ENCODE assay signal across 8 cellular contexts in the genomic region with DNA sequence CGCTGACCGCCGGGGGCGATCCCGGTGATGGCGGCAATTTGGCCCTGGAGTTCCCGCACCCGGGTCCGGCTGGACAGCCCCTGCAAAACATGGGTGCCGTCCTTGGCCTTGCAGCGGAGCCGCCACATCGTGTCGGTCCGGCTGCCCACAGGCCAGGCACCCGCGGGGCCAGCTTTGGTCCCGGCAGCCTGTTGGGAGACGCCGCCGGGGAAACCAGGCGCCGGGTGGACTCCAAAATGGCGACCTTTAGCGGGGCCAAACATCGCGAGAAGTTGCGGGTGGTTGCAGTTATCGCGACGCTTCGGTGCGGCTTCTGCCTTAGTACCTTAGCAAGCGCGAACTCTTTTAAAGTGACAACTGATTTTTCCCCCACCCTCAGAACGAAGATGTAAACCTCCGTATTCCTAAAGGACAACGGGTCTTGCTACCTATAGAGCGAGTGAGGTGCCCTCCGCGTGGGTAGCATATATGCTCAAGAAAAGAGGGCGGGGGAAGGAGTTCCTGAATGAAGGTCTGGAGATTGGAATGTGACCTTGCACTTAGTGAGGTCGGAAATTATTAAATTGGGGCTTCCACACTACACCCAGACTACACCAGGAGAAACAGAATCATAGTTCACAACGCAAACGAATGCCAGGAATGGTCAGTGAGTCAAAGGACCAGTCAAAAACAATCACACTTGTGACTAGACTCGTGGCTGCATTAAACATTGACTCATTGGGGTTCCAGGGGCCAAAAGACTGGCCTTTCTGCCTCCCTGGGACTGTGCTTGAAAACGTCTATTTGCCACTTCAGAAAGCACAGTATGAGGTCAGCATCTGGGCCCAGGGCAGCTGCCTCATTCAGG. TPM values are rescaled to one million over a fixed set of nuclear protein-coding genes. Genes with fewer than 3 reads are reported as not detected.
DNase-seq lines count a peak whose midpoint lies in the region; TF ChIP-seq lines count a peak whose summit lies in the region.

Gene YOD1, minus strand, starts transcription at position 441 of the 847 bp plus-strand sequence. Its CDS starts 178 bp downstream, at position 263.

- intact Hi-C loops in head of caudate nucleus (cut with DNase I) = no loop called here

- H3K4me3 ChIP-seq in osteoblast (ENCODE audit: insufficient read depth, low read length) = peak within 1 kb of the TSS; percentile 97

- no peaks in the 10 kb centered on the region for H3K9me3 Mint-ChIP-seq in activated naive CD8-positive, alpha-beta T cell (ENCODE audit: low read depth)

- H3K27me3 ChIP-seq in osteoblast (ENCODE audit: insufficient read depth, low read length) = no peaks in the 10 kb centered on the region

- H2AFZ ChIP-seq in osteoblast (ENCODE audit: low read length) = peak within 1 kb of the TSS; percentile 95

- TF ChIP-seq CTCF in osteoblast (IDR thresholded peaks at IDR 0.05; ENCODE audit: extremely low read depth, low read depth, low read length) = no peak

- no peaks in the 10 kb centered on the region for H3K27me3 Mint-ChIP-seq in activated naive CD8-positive, alpha-beta T cell

- H3K27ac Mint-ChIP-seq in activated naive CD8-positive, alpha-beta T cell = peak within 1 kb of the TSS; percentile 98

- H3K36me3 ChIP-seq in osteoblast (ENCODE audit: insufficient read depth, low read length) = peaks cover 22% of the 10 kb centered on the region

- peaks cover 60% of the 10 kb centered on the region for H3K4me1 Mint-ChIP-seq in activated naive CD8-positive, alpha-beta T cell (ENCODE audit: low read depth)

- H3K4me2 ChIP-seq in osteoblast (ENCODE audit: insufficient read depth, low read length) = peak within 1 kb of the TSS; percentile 95

- peaks cover 47% of the 10 kb centered on the region for H3K79me2 ChIP-seq in osteoblast (ENCODE audit: insufficient read depth, low read length)

- no peaks in the 10 kb centered on the region for H3K9me3 ChIP-seq in osteoblast (ENCODE audit: low read depth, low read length)

- peaks cover 25% of the 10 kb centered on the region for H4K20me1 ChIP-seq in osteoblast (ENCODE audit: insufficient read depth, low read length)

- H3K27ac ChIP-seq in osteoblast (ENCODE audit: low read depth, low read length) (peak within 1 kb of the TSS; percentile 95), temporal lobe (ENCODE audit: low read depth, low read length) (peak within 1 kb of the TSS; percentile 84)

- H3K36me3 Mint-ChIP-seq in activated naive CD8-positive, alpha-beta T cell = peaks cover 7% of the 10 kb centered on the region

- H3K4me3 Mint-ChIP-seq in activated naive CD8-positive, alpha-beta T cell = peak within 1 kb of the TSS; percentile 98

- DNase-seq in DMS79 (lab: John Stamatoyannopoulos, UW) (peak; percentile 71), H4 (ENCODE audit: low spot score) (peak; percentile 83), NCI-H1105 (lab: John Stamatoyannopoulos, UW) (peak; percentile 93), SKM-1 (lab: John Stamatoyannopoulos, UW; ENCODE audit: unreplicated experiment) (peak; percentile 81), head of caudate nucleus (peak; percentile 82 to 96 (median 91)), osteoblast (ENCODE audit: insufficient read length, low spot score, missing footprints) (peak; percentile 92)

- peaks cover 36% of the 10 kb centered on the region for H3K4me1 ChIP-seq in osteoblast (ENCODE audit: insufficient read depth, low read length)

RNA-seq across cellular contexts. Expression of gene YOD1, which starts in this region (rescaled TPM):
- 3.5 and 3.9 TPM in 2 replicates for total RNA-seq in H4 (2014; rRNA removed; shearing (Covaris generic))
- total RNA-seq in osteoblast (8.0 and 8.3 TPM in 2 replicates), temporal lobe (14.8 TPM)

Comparison
In these comparisons a context has a peak if more than half of its experiments do, and no peak if none do; other contexts are left out.
1. Peak in every context shown above with its lines: DNase-seq, H3K4me3 ChIP-seq and H3K27ac ChIP-seq.